Comparison of ENCODE assay signal across 6 cellular contexts in the genomic region with DNA sequence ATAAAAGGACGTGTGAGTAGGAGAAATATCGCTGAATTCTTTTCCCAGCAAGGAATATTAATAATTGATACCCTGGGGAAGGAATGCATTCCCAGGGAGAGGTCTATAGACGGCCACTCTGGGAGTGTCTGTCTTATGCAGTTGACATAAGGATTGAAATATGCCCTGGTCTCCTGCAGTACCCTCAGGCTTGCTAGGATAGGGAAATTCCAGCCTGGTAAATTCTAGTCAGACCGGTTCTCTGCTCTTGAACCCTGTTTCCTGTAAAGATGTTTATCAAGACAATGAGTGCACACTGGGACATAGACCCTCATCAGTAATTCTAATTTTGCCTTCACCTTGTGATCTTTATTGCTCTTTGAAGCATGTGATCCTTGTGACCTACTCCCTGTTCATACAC.
DNase-seq lines count a peak whose midpoint lies in the region; FAIRE-seq and TF ChIP-seq lines count a peak whose summit lies in the region.
"Not testable (repeated sequence)": the region's sequence is repeated elsewhere in the genome, so short reads cannot be mapped to it uniquely, and the experiment has no call there.

No MANE protein-coding gene starts in this region.

- H3K4me3 ChIP-seq in bronchial epithelial cell (ENCODE audit: low read depth, low read length): not testable (repeated sequence)

- H3K27me3 ChIP-seq in bronchial epithelial cell (ENCODE audit: control insufficient read depth, insufficient read depth, low read length): not testable (repeated sequence)

- not testable (repeated sequence) for H3K36me3 Mint-ChIP-seq in type B pancreatic cell

- H3K27me3 Mint-ChIP-seq in type B pancreatic cell: not testable (repeated sequence)

- H3K27ac Mint-ChIP-seq in type B pancreatic cell: peak overlapping the region; percentile 63

- TF ChIP-seq CTCF in bronchial epithelial cell (IDR thresholded peaks at IDR 0.05; ENCODE audit: insufficient read depth, low read length, severe bottlenecking); type B pancreatic cell (conservative IDR thresholded peaks at IDR 0.05): not testable (repeated sequence)

- not testable (repeated sequence) for H3K36me3 ChIP-seq in bronchial epithelial cell (ENCODE audit: control insufficient read depth, insufficient read depth, low read length)

- H3K9me3 Mint-ChIP-seq in type B pancreatic cell: not testable (repeated sequence)

- FAIRE-seq in bronchial epithelial cell (lab: Jason Lieb, UNC): not testable (repeated sequence)

- not testable (repeated sequence) for H3K4me3 Mint-ChIP-seq in type B pancreatic cell

- peaks cover 36% of the 10 kb centered on the region for H3K4me1 Mint-ChIP-seq in type B pancreatic cell (ENCODE audit: unreplicated experiment)

- peak; percentile 65 for DNase-seq in DMS53 (lab: John Stamatoyannopoulos, UW)
- peak; percentile 17 for DNase-seq in NCI-H510A (lab: John Stamatoyannopoulos, UW)
- DNase-seq in NCI-H526 treated with DMSO at 0.1 percent for 48 hours (lab: John Stamatoyannopoulos, UW): peak; percentile 14
- peak; percentile 25 for DNase-seq in bronchial epithelial cell (ENCODE audit: low read depth)
- DNase-seq in kidney tubule cell (ENCODE audit: low spot score): peak; percentile 27
- DNase-seq in type B pancreatic cell (ENCODE audit: extremely low spot score, unreplicated experiment): not testable (repeated sequence)
